In genomic region chr9:134777153-134777552, GRCh38 we compare ENCODE assay signal across 16 cellular contexts.
DNase-seq lines count a peak whose midpoint lies in the region; ATAC-seq, FAIRE-seq and TF ChIP-seq lines count a peak whose summit lies in the region.
"Had no signal": no experiment of that assay in that cellular context is flagged by ENCODE, and none has a peak within 500 bp of the region (broad histone marks: within the 10 kb centered on the region; RNA-seq: fewer than 3 reads in every experiment).

No MANE protein-coding gene starts in this region.

- FAIRE-seq in astrocyte (lab: Jason Lieb, UNC) = no peak
- FAIRE-seq: GM12878, GM18507, H1 had no signal

- no peak overlapping the region for H2BK15ac ChIP-seq in mesenchymal stem cell (ENCODE audit: low read depth, poor library complexity, severe bottlenecking)

- H3K79me2 ChIP-seq in astrocyte (ENCODE audit: insufficient read depth, low read length) = peaks cover 20% of the 10 kb centered on the region

- H2BK12ac ChIP-seq in mesenchymal stem cell (ENCODE audit: low read length in 2 of 2) = no peak overlapping the region

- peaks cover 100% of the 10 kb centered on the region for H4K20me1 ChIP-seq in astrocyte (ENCODE audit: insufficient read depth, low read length)

- H3K27ac Mint-ChIP-seq in HFFc6 (peak overlapping the region; percentile 96), astrocyte (ENCODE audit: unreplicated experiment) (peak overlapping the region; percentile 53)
- H3K27ac Mint-ChIP-seq: CD4-positive, alpha-beta T cell had no signal

- H3K4me3 Mint-ChIP-seq in HFFc6 = no peak overlapping the region
- no peak overlapping the region for H3K4me3 Mint-ChIP-seq in astrocyte (ENCODE audit: unreplicated experiment)
- H3K4me3 Mint-ChIP-seq: CD4-positive, alpha-beta T cell had no signal

- H3K4ac ChIP-seq in mesenchymal stem cell (ENCODE audit: low read depth in 1 of 2, low read length in 2 of 2) = no peak overlapping the region

- H2BK5ac ChIP-seq in mesenchymal stem cell (ENCODE audit: low read depth, low read length, poor library complexity, severe bottlenecking) = no peak overlapping the region

- H3K23ac ChIP-seq in mesenchymal stem cell (ENCODE audit: low read length in 2 of 2) = no peak overlapping the region

- no peak overlapping the region for H3K18ac ChIP-seq in mesenchymal stem cell (ENCODE audit: low read depth in 1 of 2, low read length in 2 of 2)

- no peak overlapping the region for H3K14ac ChIP-seq in mesenchymal stem cell (ENCODE audit: low read length in 2 of 2)

- no peak overlapping the region for H4K8ac ChIP-seq in mesenchymal stem cell (ENCODE audit: low read length)

- peaks cover 44% of the 10 kb centered on the region for H3K4me1 ChIP-seq in astrocyte (ENCODE audit: insufficient read depth, low read length)
- H3K4me1 ChIP-seq in mesenchymal stem cell (ENCODE audit: control insufficient read depth, insufficient read depth, low read depth, low read length) = peaks cover 44% of the 10 kb centered on the region
- peaks cover 52% of the 10 kb centered on the region for H3K4me1 ChIP-seq in stomach smooth muscle (ENCODE audit: control insufficient read depth, insufficient read depth, low read length)
- H3K4me1 ChIP-seq: HAP-1 had no signal

- H3K36me3 ChIP-seq in astrocyte (ENCODE audit: insufficient read depth, low read length) (peaks cover 50% of the 10 kb centered on the region), mesenchymal stem cell (ENCODE audit: control insufficient read depth in 1 of 2, insufficient read depth in 2 of 2, low read depth in 1 of 2, low read length in 2 of 2) (peaks cover 84 to 94% of the 10 kb centered on the region in 2 experiments), stomach smooth muscle (ENCODE audit: control insufficient read depth in 2 of 2, insufficient read depth in 2 of 2, low read length in 2 of 2) (peaks cover 33 to 37% of the 10 kb centered on the region in 2 donors)
- H3K36me3 ChIP-seq: HAP-1 had no signal

- peaks cover 11% of the 10 kb centered on the region for H3K79me1 ChIP-seq in mesenchymal stem cell (replicated peaks; ENCODE audit: low read length, poor library complexity, severe bottlenecking)

- H3K27ac ChIP-seq in astrocyte (ENCODE audit: low read depth, low read length) (peak overlapping the region; percentile 16), mesenchymal stem cell (ENCODE audit: low read length, poor library complexity, severe bottlenecking) (no peak overlapping the region), stomach smooth muscle (ENCODE audit: low read length) (peak overlapping the region; percentile 24)

- H3K9ac ChIP-seq in astrocyte (ENCODE audit: low read length) (no peak overlapping the region), mesenchymal stem cell (ENCODE audit: low read length) (no peak overlapping the region), stomach smooth muscle (ENCODE audit: low read length in 2 of 2) (no peak overlapping the region)

- H2AFZ ChIP-seq in astrocyte (ENCODE audit: low read depth, low read length) (no peak overlapping the region), mesenchymal stem cell (ENCODE audit: low read depth, low read length) (no peak overlapping the region)

- DNase-seq in HFFc6 (no peak), astrocyte (ENCODE audit: low read depth) (no peak), mesenchymal stem cell (no peak), SIG-M5 (lab: John Stamatoyannopoulos, UW) (no peak)
- DNase-seq: ACHN; C1 segment of cervical spinal cord; CD4-positive, alpha-beta T cell; DMS79; KBM-7 had no signal

- H3K4me1 Mint-ChIP-seq in HFFc6 (ENCODE audit: low read depth) = peaks cover 42% of the 10 kb centered on the region
- H3K4me1 Mint-ChIP-seq in astrocyte (ENCODE audit: low read depth, unreplicated experiment) = peaks cover 35% of the 10 kb centered on the region

- WGBS in mesenchymal stem cell = 94% methylated on average over 13 of the region's 13 CpGs

- no peak overlapping the region for H3K4me3 ChIP-seq in astrocyte (ENCODE audit: insufficient read depth, low read depth, low read length)
- H3K4me3 ChIP-seq in mesenchymal stem cell (ENCODE audit: insufficient read depth in 1 of 2, low read depth in 1 of 2, low read length in 2 of 2) = no peak overlapping the region
- H3K4me3 ChIP-seq in stomach smooth muscle (ENCODE audit: low read length in 2 of 2) = no peak overlapping the region
- H3K4me3 ChIP-seq: GM12878, HAP-1 had no signal

- no peak overlapping the region for H2BK120ac ChIP-seq in mesenchymal stem cell (ENCODE audit: low read depth, low read length)

- H3K27me3 ChIP-seq in astrocyte (ENCODE audit: insufficient read depth, low read length) = no peaks in the 10 kb centered on the region
- H3K27me3 ChIP-seq in mesenchymal stem cell (ENCODE audit: control insufficient read depth in 1 of 2, insufficient read depth in 1 of 2, low read length in 2 of 2) = no peaks in the 10 kb centered on the region
- H3K27me3 ChIP-seq in stomach smooth muscle (ENCODE audit: control insufficient read depth in 1 of 2, insufficient read depth in 2 of 2, low read length in 2 of 2) = no peaks in the 10 kb centered on the region

- no peaks in the 10 kb centered on the region for H3K9me3 ChIP-seq in astrocyte (ENCODE audit: insufficient read depth, low read depth, low read length)
- no peaks in the 10 kb centered on the region for H3K9me3 ChIP-seq in mesenchymal stem cell (ENCODE audit: control insufficient read depth, low read length)
- H3K9me3 ChIP-seq in stomach smooth muscle (ENCODE audit: control insufficient read depth in 2 of 2, low read length in 2 of 2) = no peaks in the 10 kb centered on the region
- H3K9me3 ChIP-seq: HAP-1 had no signal

- H3K4me2 ChIP-seq in astrocyte (ENCODE audit: low read length) (no peak overlapping the region), mesenchymal stem cell (ENCODE audit: low read length, poor library complexity, severe bottlenecking) (no peak overlapping the region)

- H4K91ac ChIP-seq in mesenchymal stem cell (ENCODE audit: low read length) = no peak overlapping the region

- ATAC-seq in GM21737 (IDR thresholded peaks at IDR 0.05; ENCODE audit: unreplicated experiment) (no peak), GM21360 (IDR thresholded peaks at IDR 0.05; ENCODE audit: unreplicated experiment) (no peak)
- ATAC-seq: GM12878 had no signal

- TF ChIP-seq CTCF in HFFc6 (IDR thresholded peaks at IDR 0.05) (no peak), astrocyte (IDR thresholded peaks at IDR 0.05; ENCODE audit: insufficient read depth, low read depth, low read length) (no peak)

- H2AK5ac ChIP-seq in mesenchymal stem cell (ENCODE audit: low read length, severe bottlenecking) = peak overlapping the region; percentile 47

- H3K36me3 Mint-ChIP-seq in HFFc6 (ENCODE audit: low read depth) (peaks cover 22% of the 10 kb centered on the region), astrocyte (ENCODE audit: low read depth, unreplicated experiment) (peaks cover 24% of the 10 kb centered on the region)

- peaks cover 31% of the 10 kb centered on the region for H3K27me3 Mint-ChIP-seq in HFFc6 (ENCODE audit: insufficient read depth)
- no peaks in the 10 kb centered on the region for H3K27me3 Mint-ChIP-seq in astrocyte (ENCODE audit: low read depth, unreplicated experiment)
- H3K27me3 Mint-ChIP-seq: CD4-positive, alpha-beta T cell had no signal

- H3K9me3 Mint-ChIP-seq in HFFc6 (no peaks in the 10 kb centered on the region), astrocyte (ENCODE audit: unreplicated experiment) (no peaks in the 10 kb centered on the region)
- H3K9me3 Mint-ChIP-seq: CD4-positive, alpha-beta T cell had no signal
